In the genomic region with DNA sequence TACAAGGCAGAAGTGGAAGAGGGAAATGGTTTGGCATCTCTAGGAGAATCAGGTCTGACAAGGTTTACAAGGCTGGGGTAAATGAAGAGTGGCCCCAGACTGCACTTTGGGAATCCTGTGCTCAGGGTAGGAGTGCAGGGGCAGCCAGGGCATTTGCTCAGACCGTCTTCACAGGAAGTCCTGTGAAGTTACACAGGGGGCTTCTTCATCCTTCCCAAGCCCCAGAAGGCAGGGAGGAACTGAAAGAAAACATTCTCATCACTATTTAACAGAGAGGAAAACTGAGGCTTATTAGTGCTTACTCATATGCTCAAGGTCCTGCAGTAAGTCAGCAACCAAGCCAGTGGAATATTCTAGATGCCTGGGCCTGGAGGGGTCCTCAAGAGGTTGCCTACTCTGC, we compare ENCODE assay signal across 21 cellular contexts.
DNase-seq lines count a peak whose midpoint lies in the region; ATAC-seq, FAIRE-seq and TF ChIP-seq lines count a peak whose summit lies in the region.
"Had no signal": no experiment of that assay in that cellular context is flagged by ENCODE, and none has a peak within 500 bp of the region (broad histone marks: within the 10 kb centered on the region; RNA-seq: fewer than 3 reads in every experiment).

No MANE protein-coding gene starts in this region.

- CTCF ChIA-PET in GM12878 (lab: Yijun Ruan, JAX) = interaction anchor here (1.3 kb wide), 2 partner anchors 99 to 118 kb away, joined by 4 to 5 read pairs; no protein-coding TSS in a partner anchor

- peak overlapping the region; percentile 17; the same call in 1 of the 2 replicates for H3K27ac ChIP-seq in GM12878 (ENCODE audit: control insufficient read depth, insufficient read depth)
- H3K27ac ChIP-seq in lung (ENCODE audit: low read depth in 1 of 2, low read length in 1 of 2) = no peak overlapping the region
- H3K27ac ChIP-seq: A549 had no signal

- BruUV-seq in GM12878 (replicated peaks; lab: Mats Ljungman, UMichigan) = no TSS peak

- peaks cover 10% of the 10 kb centered on the region for H3K79me2 ChIP-seq in GM12878 (ENCODE audit: control insufficient read depth, insufficient read depth, low read length)

- 0 out of 2 replicates have a peak overlapping the region, but pooled peaks have one; percentile 8 for H3K4me2 ChIP-seq in GM12878 (ENCODE audit: control insufficient read depth, insufficient read depth)
- H3K4me2 ChIP-seq: A549 had no signal

- intact Hi-C loops in GM12878 (cut with micrococcal nuclease; ENCODE audit: unreplicated experiment) = loop anchor here (10.0 kb wide), 1 partner anchor 328 kb away; no protein-coding TSS in a partner anchor

- H3K9me3 ChIP-seq in GM12878 (replicated peaks; ENCODE audit: control insufficient read depth, insufficient read depth, low read length) = no peaks in the 10 kb centered on the region
- no peaks in the 10 kb centered on the region for H3K9me3 ChIP-seq in lung (ENCODE audit: control insufficient read depth in 2 of 2, insufficient read depth in 1 of 2, low read length in 1 of 2)
- H3K9me3 ChIP-seq: A549, Caco-2 had no signal

- TF ChIP-seq EP300 in GM12878 (IDR thresholded peaks at IDR 0.05; ENCODE audit: borderline replicate concordance in 1 of 2, control insufficient read depth in 1 of 2, low read depth in 2 of 2, low read length in 2 of 2) = no peak

- no peaks in the 10 kb centered on the region for H3K36me3 ChIP-seq in GM12878 (ENCODE audit: control insufficient read depth in 2 of 2, insufficient read depth in 2 of 2, low read length in 1 of 2)
- no peaks in the 10 kb centered on the region for H3K36me3 ChIP-seq in lung (ENCODE audit: control insufficient read depth in 2 of 2, insufficient read depth in 2 of 2, low read length in 2 of 2)

- TF ChIP-seq CTCF in GM12878 (IDR thresholded peaks at IDR 0.05 in 2 of 3, conservative IDR thresholded peaks at IDR 0.05 in 1 of 3; ENCODE audit: control insufficient read depth in 2 of 3, extremely low read depth in 1 of 3, insufficient read depth in 1 of 3, low read depth in 3 of 3, low read length in 3 of 3) (no peak), lung (IDR thresholded peaks at IDR 0.05; ENCODE audit: control extremely low read depth, extremely low read depth) (no peak), GM13977 (IDR thresholded peaks at IDR 0.05; ENCODE audit: extremely low read depth, insufficient read depth, missing control alignments) (no peak)

- 20% methylated on average over 1 of the region's 1 CpG for WGBS in GM12878 (ENCODE audit: insufficient coverage, insufficient replicate concordance, low lambda C conversion rate, missing lambda C conversion rate)
- 48 to 76% methylated on average over 1 of the region's 1 CpG for WGBS in lung, 2 donors

- FAIRE-seq in GM12891 (lab: Jason Lieb, UNC) = no peak
- FAIRE-seq in GM12878 (lab: Jason Lieb, UNC) = no peak
- FAIRE-seq: A549, G401.6, H1 had no signal

- POLR2A ChIA-PET in GM12878 (lab: Charles Lee) = interaction anchor here (1.8 kb wide), 1 partner anchor 76 kb away, joined by 5 read pairs; no protein-coding TSS in a partner anchor

- H2AFZ ChIP-seq in GM12878 (ENCODE audit: control insufficient read depth, low read depth, low read length) = no peak overlapping the region

- no peak overlapping the region for H3K9ac ChIP-seq in GM12878 (ENCODE audit: control insufficient read depth, insufficient read depth, low read length)

- H3K27me3 ChIP-seq in GM12878 (replicated peaks in 1 of 2; ENCODE audit: control insufficient read depth in 2 of 2, insufficient read depth in 2 of 2, low read length in 1 of 2) = no peaks in the 10 kb centered on the region
- no peaks in the 10 kb centered on the region for H3K27me3 ChIP-seq in lung (ENCODE audit: control insufficient read depth, insufficient read depth)

- in situ Hi-C loops in GM12878 (cut with MboI) (no loop called here), GM13977 (cut with MboI; ENCODE audit: low pct_unique_long_range_greater_than_20kb, low sequenced_read_pairs, unreplicated experiment) (no loop called here)

- peak; percentile 25 for DNase-seq in activated CD8-positive, alpha-beta memory T cell treated with anti-CD3 and anti-CD28 coated beads, Interleukin-2, amount 50 U/mL, for 48 hours
- no peak for DNase-seq in activated CD8-positive, alpha-beta memory T cell treated with anti-CD3 and anti-CD28 coated beads, Interleukin-2, amount 50 U/mL, for 4 hours
- DNase-seq in GM12891 (ENCODE audit: insufficient read length, low spot score) (no peak), GM12878 (ENCODE audit: low read depth, low spot score) (no peak), lung (ENCODE audit: low spot score) (peak; percentile 19), GM13977 (ENCODE audit: low spot score) (no peak), RPMI8226 (no peak), CD1c-positive myeloid dendritic cell (ENCODE audit: extremely low spot score) (no peak)
- DNase-seq: 8988T; ACHN; C1 segment of cervical spinal cord; Caco-2; CD4-positive, CD25-positive, alpha-beta regulatory T cell; CD8-positive, alpha-beta T cell; DMS153; DND-41; H9 had no signal

- no peaks in the 10 kb centered on the region; the same call in 1 of the 2 replicates for H4K20me1 ChIP-seq in GM12878 (ENCODE audit: control insufficient read depth, insufficient read depth)

- H3K4me1 ChIP-seq in GM12878 (ENCODE audit: control insufficient read depth, insufficient read depth, low read length) (peaks cover 39% of the 10 kb centered on the region), lung (ENCODE audit: control insufficient read depth in 2 of 2, insufficient read depth in 2 of 2, low read length in 2 of 2) (no peaks in the 10 kb centered on the region)
- H3K4me1 ChIP-seq: A549, Caco-2 had no signal

- TF ChIP-seq RAD21 in GM12878 (IDR thresholded peaks at IDR 0.05; ENCODE audit: insufficient read depth, low read depth, low read length) = no peak

- H3K4me3 ChIP-seq in GM12878 (no peak overlapping the region), lung (no peak overlapping the region)
- H3K4me3 ChIP-seq: A549 had no signal

- TF ChIP-seq POLR2A in GM12891 (IDR thresholded peaks at IDR 0.05; ENCODE audit: low read depth, low read length) = no peak
- no peak for TF ChIP-seq POLR2A in GM12878 (IDR thresholded peaks at IDR 0.05; ENCODE audit: low read depth, low read length)

- RAD21 ChIA-PET in GM12878 (lab: Charles Lee; ENCODE audit: unreplicated experiment) = interaction anchor here (1.9 kb wide), 1 partner anchor 81 kb away, joined by 6 read pairs; a partner anchor contains a TSS

- ATAC-seq in GM12878 = no peak
- no peak for ATAC-seq in lung (ENCODE audit: insufficient read depth, low FRiP score)
- ATAC-seq: A549; CD8-positive, alpha-beta T cell; HCT116 had no signal

- SMC1A ChIA-PET in GM12878 (lab: Charles Lee; ENCODE audit: uncharacterized antibody, unreplicated experiment) = interaction anchor here (0.8 to 1.6 kb wide), 5 partner anchors 15 to 175 kb away, joined by 3 to 6 read pairs (median 3); no protein-coding TSS in a partner anchor

TF ChIP-seq in GM12891, 5 proteins besides CTCF, POLR2A, EP300 and RAD21:
- TF ChIP-seq POLR2AphosphoS5 (IDR thresholded peaks at IDR 0.05; ENCODE audit: low read depth, low read length) (no peak), PAX5 (IDR thresholded peaks at IDR 0.05; ENCODE audit: insufficient read depth, low read length, severe bottlenecking) (no peak), TAF1 (IDR thresholded peaks at IDR 0.05; ENCODE audit: low read depth, low read length) (no peak), POU2F2 (IDR thresholded peaks at IDR 0.05; ENCODE audit: low read depth, low read length) (no peak), SPI1 (IDR thresholded peaks at IDR 0.05; ENCODE audit: low read depth, low read length) (peak; percentile 70)
TF ChIP-seq in GM12891: peak in this region for 1.

TF ChIP-seq in GM12878, 131 proteins besides CTCF, POLR2A, EP300 and RAD21 (continues in another document):
- TF ChIP-seq, protein P1, sequence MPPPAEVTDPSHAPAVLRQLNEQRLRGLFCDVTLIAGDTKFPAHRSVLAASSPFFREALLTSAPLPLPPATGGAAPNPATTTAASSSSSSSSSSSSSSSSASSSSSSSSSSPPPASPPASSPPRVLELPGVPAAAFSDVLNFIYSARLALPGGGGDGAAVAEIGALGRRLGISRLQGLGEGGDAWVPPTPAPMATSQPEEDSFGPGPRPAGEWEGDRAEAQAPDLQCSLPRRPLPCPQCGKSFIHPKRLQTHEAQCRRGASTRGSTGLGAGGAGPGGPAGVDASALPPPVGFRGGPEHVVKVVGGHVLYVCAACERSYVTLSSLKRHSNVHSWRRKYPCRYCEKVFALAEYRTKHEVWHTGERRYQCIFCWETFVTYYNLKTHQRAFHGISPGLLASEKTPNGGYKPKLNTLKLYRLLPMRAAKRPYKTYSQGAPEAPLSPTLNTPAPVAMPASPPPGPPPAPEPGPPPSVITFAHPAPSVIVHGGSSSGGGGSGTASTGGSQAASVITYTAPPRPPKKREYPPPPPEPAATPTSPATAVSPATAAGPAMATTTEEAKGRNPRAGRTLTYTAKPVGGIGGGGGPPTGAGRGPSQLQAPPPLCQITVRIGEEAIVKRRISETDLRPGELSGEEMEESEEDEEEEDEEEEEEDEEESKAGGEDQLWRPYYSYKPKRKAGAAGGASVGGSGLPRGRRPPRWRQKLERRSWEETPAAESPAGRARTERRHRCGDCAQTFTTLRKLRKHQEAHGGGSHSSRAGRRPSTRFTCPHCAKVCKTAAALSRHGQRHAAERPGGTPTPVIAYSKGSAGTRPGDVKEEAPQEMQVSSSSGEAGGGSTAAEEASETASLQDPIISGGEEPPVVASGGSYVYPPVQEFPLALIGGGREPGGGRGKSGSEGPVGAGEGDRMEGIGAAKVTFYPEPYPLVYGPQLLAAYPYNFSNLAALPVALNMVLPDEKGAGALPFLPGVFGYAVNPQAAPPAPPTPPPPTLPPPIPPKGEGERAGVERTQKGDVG (CRISPR knock-in tag; IDR thresholded peaks at IDR 0.05) = no peak
- TF ChIP-seq CEBPB (IDR thresholded peaks at IDR 0.05; ENCODE audit: borderline replicate concordance in 1 of 2, low read depth in 2 of 2, low read length in 2 of 2) (no peak), ZNF24 (IDR thresholded peaks at IDR 0.05) (no peak), SPI1 (IDR thresholded peaks at IDR 0.05; ENCODE audit: borderline replicate concordance, insufficient read depth, low read depth, low read length) (peak; percentile 45), YY1 (IDR thresholded peaks at IDR 0.05; ENCODE audit: low read depth, low read length) (no peak)

Comparison
In these comparisons a context has a peak if more than half of its experiments do, and no peak if none do; other contexts are left out.
1. DNase-seq: peak in activated CD8-positive, alpha-beta memory T cell treated with anti-CD3 and anti-CD28 coated beads, Interleukin-2, amount 50 U/mL, for 48 hours (single experiment) and lung (single experiment); none in activated CD8-positive, alpha-beta memory T cell treated with anti-CD3 and anti-CD28 coated beads, Interleukin-2, amount 50 U/mL, for 4 hours (single experiment), GM12891 (single experiment), GM12878 (single experiment), GM13977 (single experiment), RPMI8226 (single experiment) and CD1c-positive myeloid dendritic cell (single experiment).